Comparison of ENCODE assay signal across 14 cellular contexts in the genomic region with DNA sequence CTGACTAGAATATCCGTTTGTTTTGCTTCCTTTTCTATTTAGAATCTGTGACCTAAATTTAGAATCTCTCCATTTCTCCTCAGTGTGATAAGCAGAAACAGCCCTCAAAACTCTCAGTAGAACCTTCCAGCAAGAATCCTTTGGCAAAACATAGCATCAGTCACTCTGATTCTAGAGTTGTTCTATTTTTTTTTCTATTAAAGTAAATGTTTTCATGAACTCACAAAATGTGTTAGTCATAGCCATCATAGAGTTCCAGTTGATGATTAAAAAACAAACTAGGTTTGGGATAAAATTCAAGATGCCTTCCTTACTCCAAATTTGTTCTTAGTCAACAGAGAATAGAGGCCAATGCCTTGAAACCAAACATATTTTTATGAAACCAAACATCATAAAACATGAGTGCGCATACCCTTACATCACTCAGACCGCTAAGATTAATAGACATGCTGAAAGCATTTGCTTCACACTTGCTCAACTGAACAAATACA. TPM values are rescaled to one million over a fixed set of nuclear protein-coding genes. Genes with fewer than 3 reads are reported as not detected.
DNase-seq lines count a peak whose midpoint lies in the region; ATAC-seq and TF ChIP-seq lines count a peak whose summit lies in the region.
"Had no signal": no experiment of that assay in that cellular context is flagged by ENCODE, and none has a peak within 500 bp of the region (broad histone marks: within the 10 kb centered on the region; RNA-seq: fewer than 3 reads in every experiment).

No MANE protein-coding gene starts in this region.

- H3K27me3 ChIP-seq in BLaER1 treated with 17β-estradiol and CSF1 and Interleukin-3, amounts not matched to agents 10 nM and 100 nM: no peaks in the 10 kb centered on the region
- H3K27me3 ChIP-seq in OCI-LY3 (ENCODE audit: low read depth, low read length): no peaks in the 10 kb centered on the region
- no peaks in the 10 kb centered on the region for H3K27me3 ChIP-seq in gastroesophageal sphincter
- no peaks in the 10 kb centered on the region for H3K27me3 ChIP-seq in prostate gland (replicated peaks; ENCODE audit: insufficient read depth)

- TF ChIP-seq EP300 in gastroesophageal sphincter (IDR thresholded peaks at IDR 0.05): no peak

- H3K4me1 ChIP-seq in BLaER1 treated with 17β-estradiol and CSF1 and Interleukin-3, amounts not matched to agents 10 nM and 100 nM: peaks cover 63 to 78% (median 72%) of the 10 kb centered on the region in 10 experiments
- peaks cover 34% of the 10 kb centered on the region for H3K4me1 ChIP-seq in OCI-LY3 (ENCODE audit: low read length)
- peaks cover 7 to 84% (median 28%) of the 10 kb centered on the region in 3 donors for H3K4me1 ChIP-seq in gastroesophageal sphincter
- H3K4me1 ChIP-seq in prostate gland (replicated peaks): no peaks in the 10 kb centered on the region
- H3K4me1 ChIP-seq: foreskin keratinocyte had no signal

- TF ChIP-seq POLR2A in gastroesophageal sphincter (IDR thresholded peaks at IDR 0.05) (no peak), prostate gland (IDR thresholded peaks at IDR 0.05) (no peak)

- peak overlapping the region in 1 of 10 experiments; percentile 15; a peak in 4 of 20 replicates for H3K4me3 ChIP-seq in BLaER1 treated with 17β-estradiol and CSF1 and Interleukin-3, amounts not matched to agents 10 nM and 100 nM
- no peak overlapping the region for H3K4me3 ChIP-seq in OCI-LY3 (ENCODE audit: low read length)
- H3K4me3 ChIP-seq in gastroesophageal sphincter: no peak overlapping the region
- H3K4me3 ChIP-seq in prostate gland: no peak overlapping the region

- H3K9ac ChIP-seq in BLaER1 treated with 17β-estradiol and CSF1 and Interleukin-3, amounts not matched to agents 10 nM and 100 nM: peak overlapping the region in 9 of 11 experiments; percentile 1 to 56 (median 39); a peak in 15 of 22 replicates
- H3K9ac ChIP-seq in OCI-LY3 (ENCODE audit: low read length): no peak overlapping the region

- H3K9me3 ChIP-seq in BLaER1 treated with 17β-estradiol and CSF1 and Interleukin-3, amounts not matched to agents 10 nM and 100 nM (replicated peaks in 1 of 11): peaks cover 0 to 9% (median 0%) of the 10 kb centered on the region in 11 experiments; a peak in 4 of 22 replicates
- no peaks in the 10 kb centered on the region for H3K9me3 ChIP-seq in OCI-LY3 (ENCODE audit: insufficient read depth, low read length)
- no peaks in the 10 kb centered on the region for H3K9me3 ChIP-seq in gastroesophageal sphincter
- no peaks in the 10 kb centered on the region for H3K9me3 ChIP-seq in prostate gland

- TF ChIP-seq CTCF in OCI-LY3 (IDR thresholded peaks at IDR 0.05; ENCODE audit: low read depth, low read length) (no peak), gastroesophageal sphincter (IDR thresholded peaks at IDR 0.05) (no peak), prostate gland (IDR thresholded peaks at IDR 0.05) (no peak)

- no peak overlapping the region for H2AFZ ChIP-seq in OCI-LY3 (ENCODE audit: low read depth, low read length)

- peak overlapping the region in 9 of 11 experiments; percentile 45 to 82 (median 76); a peak in 20 of 22 replicates for H3K27ac ChIP-seq in BLaER1 treated with 17β-estradiol and CSF1 and Interleukin-3, amounts not matched to agents 10 nM and 100 nM
- H3K27ac ChIP-seq in OCI-LY3 (ENCODE audit: low read length) (no peak overlapping the region), gastroesophageal sphincter (peak overlapping the region; percentile 63 to 77 (median 71)), prostate gland (peak overlapping the region; percentile 2 to 34)
- H3K27ac ChIP-seq: foreskin keratinocyte had no signal

- DNase-seq in prostate gland (ENCODE audit: low spot score) (no peak), NCI-H128 (lab: John Stamatoyannopoulos, UW; ENCODE audit: unreplicated experiment) (no peak), NCI-H82 treated with DMSO at 0.1 percent for 48 hours (lab: John Stamatoyannopoulos, UW; ENCODE audit: unreplicated experiment) (no peak)
- DNase-seq in stimulated activated CD4-positive, alpha-beta T cell treated with anti-CD3 and anti-CD28 coated beads, Interleukin-2, amount 100 ng/mL, for 24 hours: no peak
- DNase-seq: activated CD4-positive, alpha-beta T cell treated with anti-CD3 and anti-CD28 coated beads, Interleukin-2, amount 50 U/mL, for 4 hours; Calu3; foreskin keratinocyte; NCI-H1417 treated with DMSO at 0.1 percent for 48 hours had no signal

- no peaks in the 10 kb centered on the region for H4K20me1 ChIP-seq in BLaER1 treated with 17β-estradiol and CSF1 and Interleukin-3, amounts not matched to agents 10 nM and 100 nM
- no peaks in the 10 kb centered on the region for H4K20me1 ChIP-seq in OCI-LY3 (ENCODE audit: insufficient read depth, low read length)

- 38 to 63% methylated on average over 3 of the region's 3 CpGs for WGBS in gastroesophageal sphincter (ENCODE audit: low coverage in 1 of 2), 2 donors
- WGBS in prostate gland: 25% methylated on average over 3 of the region's 3 CpGs

- H3K4me2 ChIP-seq in BLaER1 treated with 17β-estradiol and CSF1 and Interleukin-3, amounts not matched to agents 10 nM and 100 nM: peak overlapping the region; percentile 57 to 86 (median 67)
- peak overlapping the region; percentile 25; the same call in 1 of the 2 replicates for H3K4me2 ChIP-seq in OCI-LY3 (ENCODE audit: low read length)

- intact Hi-C loops in prostate gland (cut with DNase I): no loop called here

- no peaks in the 10 kb centered on the region; a peak in 1 of 22 replicates for H3K36me3 ChIP-seq in BLaER1 treated with 17β-estradiol and CSF1 and Interleukin-3, amounts not matched to agents 10 nM and 100 nM
- H3K36me3 ChIP-seq in OCI-LY3 (replicated peaks; ENCODE audit: low read depth, low read length) (no peaks in the 10 kb centered on the region), gastroesophageal sphincter (no peaks in the 10 kb centered on the region), prostate gland (no peaks in the 10 kb centered on the region)

- H3K79me2 ChIP-seq in OCI-LY3 (ENCODE audit: low read length): no peaks in the 10 kb centered on the region

- ATAC-seq in gastroesophageal sphincter (peak; percentile 85), GM18907 (IDR thresholded peaks at IDR 0.05; ENCODE audit: unreplicated experiment) (no peak)
- ATAC-seq: foreskin keratinocyte had no signal

RNA-seq across cellular contexts. Expression of gene C1QTNF7, which starts 13.2 kb away (rescaled TPM):
- total RNA-seq in gastroesophageal sphincter (10 to 100 TPM; 21.1 to 52.1 (median 37.6) TPM), prostate gland (1 to 10 TPM; 4.6 to 6.0 TPM)
- total RNA-seq: Calu3, foreskin keratinocyte, H1, myocyte had no signal

RNA-seq across cellular contexts. Expression of gene CC2D2A, which starts 55.0 kb away (rescaled TPM):
- total RNA-seq in gastroesophageal sphincter (10 to 100 TPM; 31.8 to 80.5 (median 58.0) TPM), prostate gland (10 to 100 TPM; 13.5 to 38.1 TPM)
